23 cellular contexts compared by ENCODE assay signal in genomic region chr16:49058382-49058781, GRCh38.
"Had no signal": no experiment of that assay in that cellular context is flagged by ENCODE, and none has a peak within 500 bp of the region (broad histone marks: within the 10 kb centered on the region; RNA-seq: fewer than 3 reads in every experiment).

No MANE protein-coding gene starts in this region.

- H3K27ac Mint-ChIP-seq: activated CD4-positive, alpha-beta T cell treated with anti-CD3 and anti-CD28 coated beads, Interleukin-2, amount 10 ng/mL, durations not matched to agents 7 days and 5 days; activated CD8-positive, alpha-beta memory T cell treated with anti-CD3 and anti-CD28 coated beads, Interleukin-2, amount 10 ng/mL, durations not matched to agents 7 days and 5 days; activated CD8-positive, alpha-beta T cell treated with anti-CD3 and anti-CD28 coated beads for 36 hours; activated naive CD8-positive, alpha-beta T cell treated with anti-CD3 and anti-CD28 coated beads, Interleukin-2, amount 50 U/mL, for 24 hours; memory B cell; natural killer cell treated with Interleukin-12 subunit alpha and Interleukin-12 subunit beta and Interleukin-15 and Interleukin-18, amount 100 ng/mL, for 72 hours; type B pancreatic cell had no signal

- H3K9me3 ChIP-seq: neutrophil, ovary, prostate gland, spleen, thoracic aorta, vagina had no signal

- H3K27ac ChIP-seq: cardiac muscle cell, neutrophil, ovary, prostate gland, spleen, thoracic aorta, vagina had no signal

- H3K4me3 ChIP-seq: cardiac muscle cell, ovary, prostate gland, spleen, thoracic aorta, vagina had no signal

- H3K4me1 Mint-ChIP-seq: activated CD4-positive, alpha-beta T cell treated with anti-CD3 and anti-CD28 coated beads, Interleukin-2, amount 10 ng/mL, durations not matched to agents 7 days and 5 days; activated CD8-positive, alpha-beta memory T cell treated with anti-CD3 and anti-CD28 coated beads, Interleukin-2, amount 10 ng/mL, durations not matched to agents 7 days and 5 days; activated naive CD8-positive, alpha-beta T cell treated with anti-CD3 and anti-CD28 coated beads, Interleukin-2, amount 50 U/mL, for 24 hours; memory B cell had no signal

- H3K4me1 ChIP-seq: prostate gland, spleen, vagina had no signal

- H3K27me3 ChIP-seq: neutrophil, ovary, spleen, vagina had no signal

- H3K9me3 Mint-ChIP-seq: activated CD4-positive, alpha-beta T cell treated with anti-CD3 and anti-CD28 coated beads, Interleukin-2, amount 10 ng/mL, durations not matched to agents 7 days and 5 days; activated CD8-positive, alpha-beta T cell treated with anti-CD3 and anti-CD28 coated beads for 36 hours; activated naive CD8-positive, alpha-beta T cell treated with anti-CD3 and anti-CD28 coated beads, Interleukin-2, amount 50 U/mL, for 24 hours; type B pancreatic cell had no signal

- H3K27me3 Mint-ChIP-seq: activated CD4-positive, alpha-beta T cell treated with anti-CD3 and anti-CD28 coated beads, Interleukin-2, amount 10 ng/mL, durations not matched to agents 7 days and 5 days; activated CD8-positive, alpha-beta memory T cell treated with anti-CD3 and anti-CD28 coated beads, Interleukin-2, amount 10 ng/mL, durations not matched to agents 7 days and 5 days; activated CD8-positive, alpha-beta T cell treated with anti-CD3 and anti-CD28 coated beads for 36 hours had no signal

- H3K36me3 ChIP-seq: cardiac muscle cell, neutrophil, ovary, prostate gland, spleen, thoracic aorta, vagina had no signal

- DNase-seq: activated CD4-positive, alpha-beta T cell treated with anti-CD3 and anti-CD28 coated beads, Interleukin-2, amount 10 ng/mL, durations not matched to agents 7 days and 5 days; activated CD4-positive, CD25-positive, alpha-beta regulatory T cell treated with anti-CD3 and anti-CD28 coated beads, Interleukin-2, amount 50 U/mL, for 72 hours; activated CD8-positive, alpha-beta memory T cell treated with anti-CD3 and anti-CD28 coated beads, Interleukin-2, amount 10 ng/mL, durations not matched to agents 7 days and 5 days; activated CD8-positive, alpha-beta T cell treated with anti-CD3 and anti-CD28 coated beads for 36 hours; activated gamma-delta T cell; activated naive CD4-positive, alpha-beta T cell treated with anti-CD3 and anti-CD28 coated beads, Interleukin-2, amount 50 U/mL, for 16 hours; activated naive CD8-positive, alpha-beta T cell treated with anti-CD3 and anti-CD28 coated beads, Interleukin-2, amount 50 U/mL, for 24 hours; activated T-cell treated with anti-CD3 and anti-CD28 coated beads for 4 hours; hippocampal formation; left cardiac atrium; ovary; spleen; stimulated activated CD4-positive, alpha-beta T cell treated with anti-CD3 and anti-CD28 coated beads, Interleukin-4, amount 100 ng/mL, for 1 hour; stimulated activated naive CD4-positive, alpha-beta T cell treated with Interleukin-2 at 50 U/mL for 16 hours had no signal

- H3K36me3 Mint-ChIP-seq: activated CD8-positive, alpha-beta memory T cell treated with anti-CD3 and anti-CD28 coated beads, Interleukin-2, amount 10 ng/mL, durations not matched to agents 7 days and 5 days; memory B cell; natural killer cell treated with Interleukin-12 subunit alpha and Interleukin-12 subunit beta and Interleukin-15 and Interleukin-18, amount 100 ng/mL, for 72 hours; type B pancreatic cell had no signal

- ATAC-seq: activated CD8-positive, alpha-beta memory T cell treated with anti-CD3 and anti-CD28 coated beads, Interleukin-2, amount 10 ng/mL, durations not matched to agents 7 days and 5 days; activated CD8-positive, alpha-beta T cell treated with anti-CD3 and anti-CD28 coated beads for 36 hours; activated naive CD8-positive, alpha-beta T cell treated with anti-CD3 and anti-CD28 coated beads, Interleukin-2, amount 50 U/mL, for 24 hours; esophagus mucosa; left cardiac atrium; natural killer cell treated with Interleukin-12 subunit alpha and Interleukin-12 subunit beta and Interleukin-15 and Interleukin-18, amount 100 ng/mL, for 72 hours had no signal

- H3K4me3 Mint-ChIP-seq: activated CD4-positive, alpha-beta T cell treated with anti-CD3 and anti-CD28 coated beads, Interleukin-2, amount 10 ng/mL, durations not matched to agents 7 days and 5 days; activated CD8-positive, alpha-beta memory T cell treated with anti-CD3 and anti-CD28 coated beads, Interleukin-2, amount 10 ng/mL, durations not matched to agents 7 days and 5 days; activated CD8-positive, alpha-beta T cell treated with anti-CD3 and anti-CD28 coated beads for 36 hours; activated naive CD8-positive, alpha-beta T cell treated with anti-CD3 and anti-CD28 coated beads, Interleukin-2, amount 50 U/mL, for 24 hours; memory B cell; natural killer cell treated with Interleukin-12 subunit alpha and Interleukin-12 subunit beta and Interleukin-15 and Interleukin-18, amount 100 ng/mL, for 72 hours; type B pancreatic cell had no signal
